Comparison of ENCODE assay signal across 8 cellular contexts in genomic region chrX:100636321-100636991, GRCh38. TPM values are rescaled to one million over a fixed set of nuclear protein-coding genes. Genes with fewer than 3 reads are reported as not detected.
A peak's percentile ranks its signal among the peaks of the same experiment; 100 is the strongest.
DNase-seq lines count a peak whose midpoint lies in the region; ATAC-seq and TF ChIP-seq lines count a peak whose summit lies in the region.

Gene TSPAN6 (minus strand): TSS chrX:100636806. CDS start chrX:100636694, 112 bp downstream.

- TF ChIP-seq EP300 in stomach (IDR thresholded peaks at IDR 0.05): no peak

- intact Hi-C loops in activated naive CD4-positive, alpha-beta T cell treated with anti-CD3 and anti-CD28 coated beads for 36 hours (cut with micrococcal nuclease): loop anchor here (1.0 to 10.0 kb wide), 4 partner anchors 10 to 192 kb away; no protein-coding TSS in a partner anchor
- intact Hi-C loops in stomach (cut with DNase I; ENCODE audit: low total_unique reads): no loop called here

- H3K4me2 ChIP-seq in neural progenitor cell: peak within 1 kb of the TSS; percentile 84

- H3K9me3 ChIP-seq in Peyer's patch (no peaks in the 10 kb centered on the region), neural progenitor cell (ENCODE audit: low read depth) (peaks cover 3% of the 10 kb centered on the region), stomach (no peaks in the 10 kb centered on the region)

- no peaks in the 10 kb centered on the region for H3K9me3 Mint-ChIP-seq in activated naive CD4-positive, alpha-beta T cell treated with anti-CD3 and anti-CD28 coated beads for 36 hours
- peaks cover 2% of the 10 kb centered on the region for H3K9me3 Mint-ChIP-seq in neural progenitor cell

- H3F3A ChIP-seq in neural progenitor cell (ENCODE audit: low read depth): no peaks in the 10 kb centered on the region

- no peaks in the 10 kb centered on the region for H3K36me3 Mint-ChIP-seq in activated naive CD4-positive, alpha-beta T cell treated with anti-CD3 and anti-CD28 coated beads for 36 hours (ENCODE audit: low read depth)
- peaks cover 7% of the 10 kb centered on the region for H3K36me3 Mint-ChIP-seq in neural progenitor cell

- DNase-seq in AG10803 (ENCODE audit: low read depth): peak; percentile 80
- peak; percentile 54 to 88 (median 76) for DNase-seq in Peyer's patch
- peak; percentile 84 for DNase-seq in activated naive CD4-positive, alpha-beta T cell treated with anti-CD3 and anti-CD28 coated beads for 36 hours
- peak; percentile 59 for DNase-seq in germinal center (ENCODE audit: low spot score)
- peak; percentile 87 for DNase-seq in neural progenitor cell (ENCODE audit: low spot score)
- peak; percentile 77 for DNase-seq in stomach

- H3K27me3 Mint-ChIP-seq in activated naive CD4-positive, alpha-beta T cell treated with anti-CD3 and anti-CD28 coated beads for 36 hours (ENCODE audit: low read depth): peaks cover 3% of the 10 kb centered on the region
- peaks cover 2% of the 10 kb centered on the region for H3K27me3 Mint-ChIP-seq in neural progenitor cell (ENCODE audit: insufficient read depth, low read depth)

- peak within 1 kb of the TSS; percentile 72 for H2AFZ ChIP-seq in neural progenitor cell (replicated peaks)

- H3K4me3 Mint-ChIP-seq in activated naive CD4-positive, alpha-beta T cell treated with anti-CD3 and anti-CD28 coated beads for 36 hours: peak within 1 kb of the TSS; percentile 86
- peak within 1 kb of the TSS; percentile 92 for H3K4me3 Mint-ChIP-seq in neural progenitor cell

- WGBS in stomach, 5 donors: 1 to 40% (median 9%) methylated on average over 24 to 51 of the region's 51 CpGs

- H3K27ac ChIP-seq in Peyer's patch (peak within 1 kb of the TSS; percentile 14 to 67 (median 54)), neural progenitor cell (peak within 1 kb of the TSS; percentile 87), stomach (peak within 1 kb of the TSS; percentile 42 to 73 (median 65))

- H3K27me3 ChIP-seq in Peyer's patch (no peaks in the 10 kb centered on the region), neural progenitor cell (no peaks in the 10 kb centered on the region), stomach (peaks cover 0 to 4% (median 0%) of the 10 kb centered on the region in 3 donors)

- H3K79me2 ChIP-seq in neural progenitor cell (ENCODE audit: low read depth): peaks cover 20% of the 10 kb centered on the region

- H4K20me1 ChIP-seq in neural progenitor cell (ENCODE audit: low read depth): no peaks in the 10 kb centered on the region

- peak in 1 of 2 donors; percentile 33 for TF ChIP-seq POLR2A in Peyer's patch (IDR thresholded peaks at IDR 0.05)
- no peak for TF ChIP-seq POLR2A in stomach (IDR thresholded peaks at IDR 0.05)

- H3K4me1 Mint-ChIP-seq in activated naive CD4-positive, alpha-beta T cell treated with anti-CD3 and anti-CD28 coated beads for 36 hours (ENCODE audit: low read depth): peaks cover 6% of the 10 kb centered on the region
- H3K4me1 Mint-ChIP-seq in neural progenitor cell: peaks cover 13% of the 10 kb centered on the region

- peak; percentile 56 for ATAC-seq in GM19372 (IDR thresholded peaks at IDR 0.05; ENCODE audit: low read depth, unreplicated experiment)
- ATAC-seq in HG03575 (IDR thresholded peaks at IDR 0.05; ENCODE audit: extremely low read depth, insufficient number of reproducible peaks, low FRiP score, unreplicated experiment): peak; percentile 85

- H3K4me1 ChIP-seq in Peyer's patch (no peaks in the 10 kb centered on the region), neural progenitor cell (peaks cover 6% of the 10 kb centered on the region), stomach (peaks cover 0 to 9% (median 3%) of the 10 kb centered on the region in 4 donors)

- H3K27ac Mint-ChIP-seq in activated naive CD4-positive, alpha-beta T cell treated with anti-CD3 and anti-CD28 coated beads for 36 hours: peak within 1 kb of the TSS; percentile 12
- peak within 1 kb of the TSS; percentile 98 for H3K27ac Mint-ChIP-seq in neural progenitor cell

- H3K4me3 ChIP-seq in AG10803 (ENCODE audit: low read length) (peak within 1 kb of the TSS; percentile 68), Peyer's patch (peak within 1 kb of the TSS; percentile 26 to 63 (median 49)), neural progenitor cell (peak within 1 kb of the TSS; percentile 73), stomach (peak within 1 kb of the TSS; percentile 46 to 59 (median 55))

- H3K36me3 ChIP-seq in Peyer's patch: peaks cover 0 to 7% (median 0%) of the 10 kb centered on the region in 3 donors
- H3K36me3 ChIP-seq in neural progenitor cell: peaks cover 14% of the 10 kb centered on the region
- peaks cover 0 to 13% (median 6%) of the 10 kb centered on the region in 4 donors for H3K36me3 ChIP-seq in stomach

- peak within 1 kb of the TSS; percentile 88 for H3K9ac ChIP-seq in neural progenitor cell

- CTCF ChIA-PET in activated naive CD4-positive, alpha-beta T cell treated with anti-CD3 and anti-CD28 coated beads for 36 hours (lab: Charles Lee): interaction anchor here (0.8 to 2.5 kb wide), 6 partner anchors 13 to 216 kb away, joined by 3 to 12 read pairs (median 4); no protein-coding TSS in a partner anchor

- peak; percentile 63 for TF ChIP-seq CTCF in AG10803 (conservative IDR thresholded peaks at IDR 0.05; ENCODE audit: low read length)
- TF ChIP-seq CTCF in Peyer's patch (IDR thresholded peaks at IDR 0.05): peak in 5 of 6 experiments; percentile 8 to 54 (median 49)
- peak; percentile 61 for TF ChIP-seq CTCF in neural progenitor cell (IDR thresholded peaks at IDR 0.05)
- TF ChIP-seq CTCF in stomach (IDR thresholded peaks at IDR 0.05): peak in 5 of 7 experiments; percentile 7 to 39 (median 37)

RNA-seq across cellular contexts. Expression of gene TSPAN6, which starts in this region (rescaled TPM):
- total RNA-seq in Peyer's patch: 10 to 100 TPM; 19.0 to 42.9 (median 29.9) TPM
- under 1 TPM; 0.42 to 0.57 TPM for total RNA-seq in activated naive CD4-positive, alpha-beta T cell treated with anti-CD3 and anti-CD28 coated beads for 36 hours
- 138 and 205 TPM in 2 replicates for total RNA-seq in neural progenitor cell (ENCODE audit: low replicate concordance)
- total RNA-seq in stomach: 10 to 100 TPM in 4 of 5 donors, not detected in 1; 12.5 to 57.1 (median 24.6) TPM
- 10 to 100 TPM in 2 of 3 donors, 1 to 10 TPM in 1; 9.5 to 19.8 (median 13.5) TPM for polyA plus RNA-seq in stomach

Comparison
In these comparisons a context has a peak if more than half of its experiments do, and no peak if none do; other contexts are left out.
1. Peak in every context shown above with its lines: DNase-seq, ATAC-seq, H3K4me3 ChIP-seq and H3K27ac ChIP-seq.
2. Peak in DNase-seq in activated naive CD4-positive, alpha-beta T cell treated with anti-CD3 and anti-CD28 coated beads for 36 hours; RNA of the gene not detected or under 1 TPM.